ENCODE assay signal across 18 cellular contexts in genomic region chr7:150431839-150432658, GRCh38. TPM values are rescaled to one million over a fixed set of nuclear protein-coding genes. Genes with fewer than 3 reads are reported as not detected.
DNase-seq lines count a peak whose midpoint lies in the region; ATAC-seq and TF ChIP-seq lines count a peak whose summit lies in the region.
"Had no signal": no experiment of that assay in that cellular context is flagged by ENCODE, and none has a peak within 500 bp of the region (broad histone marks: within the 10 kb centered on the region; RNA-seq: fewer than 3 reads in every experiment).

No MANE protein-coding gene starts in this region.

- no peak overlapping the region for H2BK20ac ChIP-seq in IMR-90 (ENCODE audit: low read depth, low read length)

- H3K9me3 ChIP-seq in IMR-90 (ENCODE audit: control insufficient read depth, insufficient read depth, low read length) (no peaks in the 10 kb centered on the region), esophagus squamous epithelium (no peaks in the 10 kb centered on the region)
- H3K9me3 ChIP-seq: Peyer's patch had no signal

- H3K9me1 ChIP-seq in IMR-90 (ENCODE audit: insufficient read depth, low read length): no peaks in the 10 kb centered on the region

- dilution Hi-C loops in IMR-90 (cut with HindIII; ENCODE audit: low sequenced_read_pairs, unreplicated experiment): no loop called here

- POLR2A ChIA-PET in IMR-90 (lab: Charles Lee; ENCODE audit: unreplicated experiment): no interaction called here
- POLR2A ChIA-PET in naive thymus-derived CD8-positive, alpha-beta T cell (lab: Charles Lee): interaction anchor here (1.1 kb wide), 1 partner anchor 382 kb away, joined by 3 read pairs; no protein-coding TSS in a partner anchor

- no peak for TF ChIP-seq RAD21 in IMR-90 (IDR thresholded peaks at IDR 0.05; ENCODE audit: low read length)

- in situ Hi-C loops in IMR-90 (cut with MboI; ENCODE audit: low sequenced_read_pairs): no loop called here

- no peaks in the 10 kb centered on the region for H3K27me3 Mint-ChIP-seq in activated naive CD4-positive, alpha-beta T cell treated with anti-CD3 and anti-CD28 coated beads for 36 hours (ENCODE audit: low read depth)
- H3K27me3 Mint-ChIP-seq in osteocyte (ENCODE audit: unreplicated experiment): peaks cover 2% of the 10 kb centered on the region
- no peaks in the 10 kb centered on the region for H3K27me3 Mint-ChIP-seq in naive thymus-derived CD8-positive, alpha-beta T cell

- H2BK120ac ChIP-seq in IMR-90 (ENCODE audit: low read depth, low read length): no peak overlapping the region

- no peaks in the 10 kb centered on the region for H3K36me3 Mint-ChIP-seq in activated naive CD4-positive, alpha-beta T cell treated with anti-CD3 and anti-CD28 coated beads for 36 hours (ENCODE audit: low read depth)
- no peaks in the 10 kb centered on the region for H3K36me3 Mint-ChIP-seq in osteocyte (ENCODE audit: unreplicated experiment)
- no peaks in the 10 kb centered on the region for H3K36me3 Mint-ChIP-seq in naive thymus-derived CD8-positive, alpha-beta T cell
- H3K36me3 Mint-ChIP-seq: CD8-positive, alpha-beta T cell had no signal

- ATAC-seq in IMR-90 (ENCODE audit: low read depth) (no peak), HG02884 (IDR thresholded peaks at IDR 0.05; ENCODE audit: unreplicated experiment) (no peak)
- no peak for ATAC-seq in naive thymus-derived CD8-positive, alpha-beta T cell
- ATAC-seq: CD8-positive, alpha-beta T cell had no signal

- TF ChIP-seq POLR2A in IMR-90 (IDR thresholded peaks at IDR 0.05; ENCODE audit: low read depth, low read length): no peak
- no peak for TF ChIP-seq POLR2A in esophagus squamous epithelium (IDR thresholded peaks at IDR 0.05)

- no peak for TF ChIP-seq CTCF in IMR-90 (conservative IDR thresholded peaks at IDR 0.05; ENCODE audit: low read depth, low read length)
- TF ChIP-seq CTCF in coronary artery (IDR thresholded peaks at IDR 0.05): no peak
- no peak for TF ChIP-seq CTCF in osteocyte (IDR thresholded peaks at IDR 0.05)
- TF ChIP-seq CTCF in esophagus squamous epithelium (IDR thresholded peaks at IDR 0.05): no peak

- H3K56ac ChIP-seq in IMR-90 (ENCODE audit: extremely low read depth, insufficient read depth, low read length): no peak overlapping the region

- H3K4ac ChIP-seq in IMR-90 (ENCODE audit: low read depth, low read length): no peak overlapping the region

- no peak overlapping the region for H2BK15ac ChIP-seq in IMR-90 (ENCODE audit: low read depth, low read length)

- H3K27me3 ChIP-seq in IMR-90 (ENCODE audit: control insufficient read depth, insufficient read depth, low read length): no peaks in the 10 kb centered on the region
- peaks cover 0 to 7% (median 0%) of the 10 kb centered on the region in 4 donors for H3K27me3 ChIP-seq in esophagus squamous epithelium
- H3K27me3 ChIP-seq: Peyer's patch had no signal

- peak overlapping the region; percentile 35 for H3K18ac ChIP-seq in IMR-90 (ENCODE audit: low read depth, low read length)

- no peak overlapping the region for H2AK9ac ChIP-seq in IMR-90 (replicated peaks; ENCODE audit: low read depth, low read length, poor library complexity)

- no peak overlapping the region for H3K9ac ChIP-seq in IMR-90 (ENCODE audit: low read depth, low read length)

- H2BK5ac ChIP-seq in IMR-90 (ENCODE audit: low read depth, low read length, poor library complexity, severe bottlenecking): no peak overlapping the region

- no peak overlapping the region for H3K27ac Mint-ChIP-seq in activated naive CD4-positive, alpha-beta T cell treated with anti-CD3 and anti-CD28 coated beads for 36 hours
- no peak overlapping the region for H3K27ac Mint-ChIP-seq in osteocyte (ENCODE audit: unreplicated experiment)
- H3K27ac Mint-ChIP-seq in naive thymus-derived CD8-positive, alpha-beta T cell: peak overlapping the region in 3 of 10 donors; percentile 28 to 76 (median 51)
- H3K27ac Mint-ChIP-seq: CD8-positive, alpha-beta T cell; HFFc6 had no signal

- no peak overlapping the region for H3K14ac ChIP-seq in IMR-90 (replicated peaks; ENCODE audit: low read depth, low read length)

- no peak overlapping the region for H3K4me3 Mint-ChIP-seq in activated naive CD4-positive, alpha-beta T cell treated with anti-CD3 and anti-CD28 coated beads for 36 hours
- H3K4me3 Mint-ChIP-seq in osteocyte (ENCODE audit: unreplicated experiment): no peak overlapping the region
- H3K4me3 Mint-ChIP-seq in naive thymus-derived CD8-positive, alpha-beta T cell: peak overlapping the region in 1 of 10 donors; percentile 17
- H3K4me3 Mint-ChIP-seq: CD8-positive, alpha-beta T cell; HFFc6 had no signal

- no peak overlapping the region for H3K27ac ChIP-seq in IMR-90 (ENCODE audit: insufficient read depth, low read length)
- H3K27ac ChIP-seq in coronary artery: no peak overlapping the region
- H3K27ac ChIP-seq in esophagus squamous epithelium: no peak overlapping the region

- no TSS peak for BruUV-seq in IMR-90 (replicated peaks; lab: Mats Ljungman, UMichigan)

- no peak overlapping the region for H3K4me2 ChIP-seq in IMR-90 (ENCODE audit: low read depth, low read length)

- no peaks in the 10 kb centered on the region for H3K36me3 ChIP-seq in IMR-90 (ENCODE audit: control insufficient read depth, insufficient read depth, low read length)
- no peaks in the 10 kb centered on the region for H3K36me3 ChIP-seq in esophagus squamous epithelium
- H3K36me3 ChIP-seq: Peyer's patch had no signal

- no peak overlapping the region for H4K8ac ChIP-seq in IMR-90 (ENCODE audit: low read depth in 2 of 2, low read length in 2 of 2)

- DNase-seq in activated naive CD4-positive, alpha-beta T cell treated with anti-CD3 and anti-CD28 coated beads for 36 hours: peak; percentile 1
- no peak for DNase-seq in activated naive CD4-positive, alpha-beta T cell treated with Interleukin-2 at 50 U/mL for 16 hours
- DNase-seq in IMR-90 (no peak), coronary artery (ENCODE audit: low spot score) (peak; percentile 36), osteocyte (ENCODE audit: extremely low spot score, unreplicated experiment) (peak; percentile 11), esophagus squamous epithelium (lab: John Stamatoyannopoulos, UW) (no peak)
- no peak for DNase-seq in naive thymus-derived CD8-positive, alpha-beta T cell
- DNase-seq: HFFc6, MV-4-11, NCI-H1436, NCI-H2029 treated with DMSO at 0.1 percent for 48 hours, NCI-H82, Right ventricle myocardium superior had no signal

- no peak overlapping the region for H2AFZ ChIP-seq in IMR-90 (replicated peaks; ENCODE audit: low read length, poor library complexity)

- no peak overlapping the region for H3K23ac ChIP-seq in IMR-90 (ENCODE audit: low read depth, low read length)

- intact Hi-C loops in activated naive CD4-positive, alpha-beta T cell treated with anti-CD3 and anti-CD28 coated beads for 36 hours (cut with micrococcal nuclease): no loop called here
- intact Hi-C loops in IMR-90 (cut with micrococcal nuclease): no loop called here
- intact Hi-C loops in esophagus squamous epithelium (cut with DNase I): no loop called here

- no peak overlapping the region for H4K5ac ChIP-seq in IMR-90 (ENCODE audit: low read depth, low read length)

- H3K4me1 Mint-ChIP-seq in activated naive CD4-positive, alpha-beta T cell treated with anti-CD3 and anti-CD28 coated beads for 36 hours (ENCODE audit: low read depth): peaks cover 8% of the 10 kb centered on the region
- H3K4me1 Mint-ChIP-seq in osteocyte (ENCODE audit: unreplicated experiment): peaks cover 21% of the 10 kb centered on the region
- peaks cover 6 to 62% (median 12%) of the 10 kb centered on the region in 4 donors for H3K4me1 Mint-ChIP-seq in naive thymus-derived CD8-positive, alpha-beta T cell

- CTCF ChIA-PET in activated naive CD4-positive, alpha-beta T cell treated with anti-CD3 and anti-CD28 coated beads for 36 hours (lab: Charles Lee): interaction anchor here (0.7 kb wide), 1 partner anchor 11 kb away, joined by 3 read pairs; no protein-coding TSS in a partner anchor
- CTCF ChIA-PET in IMR-90 (lab: Yijun Ruan, JAX): interaction anchor here (1.0 kb wide), 1 partner anchor 586 kb away, joined by 4 read pairs; no protein-coding TSS in a partner anchor

- no peaks in the 10 kb centered on the region for H4K20me1 ChIP-seq in IMR-90 (ENCODE audit: insufficient read depth, low read length)

- no peaks in the 10 kb centered on the region for H3K9me3 Mint-ChIP-seq in activated naive CD4-positive, alpha-beta T cell treated with anti-CD3 and anti-CD28 coated beads for 36 hours
- H3K9me3 Mint-ChIP-seq in osteocyte (ENCODE audit: unreplicated experiment): no peaks in the 10 kb centered on the region
- H3K9me3 Mint-ChIP-seq in naive thymus-derived CD8-positive, alpha-beta T cell: no peaks in the 10 kb centered on the region
- H3K9me3 Mint-ChIP-seq: CD8-positive, alpha-beta T cell; HFFc6 had no signal

- no peaks in the 10 kb centered on the region for H3K79me1 ChIP-seq in IMR-90 (ENCODE audit: low read depth in 1 of 2, low read length in 2 of 2)

- no peak overlapping the region for H2AK5ac ChIP-seq in IMR-90 (ENCODE audit: low read depth, low read length)

- 70% methylated on average over 2 of the region's 7 CpGs; no CpG with 5 or more reads in 1 of the 2 experiments for WGBS in IMR-90 (ENCODE audit: extremely low coverage in 2 of 2, insufficient read length in 1 of 2), 2 experiments
- 78 to 83% methylated on average over 7 of the region's 7 CpGs for WGBS in esophagus squamous epithelium, 2 donors

- H3K4me3 ChIP-seq in IMR-90 (ENCODE audit: insufficient read depth, low read depth, low read length): no peak overlapping the region
- no peak overlapping the region for H3K4me3 ChIP-seq in coronary artery
- no peak overlapping the region for H3K4me3 ChIP-seq in esophagus squamous epithelium
- H3K4me3 ChIP-seq: Peyer's patch had no signal

- H4K91ac ChIP-seq in IMR-90 (ENCODE audit: insufficient read depth, low read depth, low read length): no peak overlapping the region

- H3K4me1 ChIP-seq in IMR-90 (ENCODE audit: control insufficient read depth, insufficient read depth, low read length) (peaks cover 21% of the 10 kb centered on the region), esophagus squamous epithelium (peaks cover 9 to 11% (median 10%) of the 10 kb centered on the region in 3 donors)

RNA-seq across cellular contexts. Expression of gene GIMAP8, which starts 18.4 kb away (rescaled TPM):
- total RNA-seq in activated naive CD4-positive, alpha-beta T cell treated with anti-CD3 and anti-CD28 coated beads for 36 hours: 1 to 10 TPM; 9.1 to 9.7 TPM
- total RNA-seq in IMR-90 (2012; rRNA removed) (not detected in 2 replicates), osteocyte (not detected in 2 replicates), esophagus squamous epithelium (10 to 100 TPM in 1 of 4 donors, 1 to 10 TPM in 1, under 1 TPM in 2; 0.38 to 12.2 (median 2.4) TPM)
- polyA plus RNA-seq in IMR-90 (2012; rRNA removed): not detected in 2 replicates
- not detected in 2 replicates for polyA plus RNA-seq in IMR-90 (2012; cell fraction: cytosol; rRNA removed)
- not detected in 2 replicates for polyA plus RNA-seq in IMR-90 (2012; cell fraction: nucleus; rRNA removed; ENCODE audit: low replicate concordance)
- total RNA-seq in naive thymus-derived CD8-positive, alpha-beta T cell: 10 to 100 TPM; 66.8 to 68.0 TPM
- polyA plus RNA-seq in naive thymus-derived CD8-positive, alpha-beta T cell: 10 to 100 TPM; 18.9 to 38.9 (median 25.9) TPM
- total RNA-seq: Daoy, H1, HFFc6 had no signal
- polyA plus RNA-seq: H1 had no signal

RNA-seq across cellular contexts. Expression of gene ZNF775, which starts 52.9 kb away (rescaled TPM):
- 1 to 10 TPM; 4.5 to 5.2 TPM for total RNA-seq in activated naive CD4-positive, alpha-beta T cell treated with anti-CD3 and anti-CD28 coated beads for 36 hours
- 1.4 TPM in 2 replicates for total RNA-seq in IMR-90 (2012; rRNA removed)
- polyA plus RNA-seq in IMR-90 (2012; rRNA removed): 2.6 and 4.0 TPM in 2 replicates
- 2.1 and 5.8 TPM in 2 replicates for polyA plus RNA-seq in IMR-90 (2012; cell fraction: cytosol; rRNA removed)
- 2.2 and 7.1 TPM in 2 replicates for polyA plus RNA-seq in IMR-90 (2012; cell fraction: nucleus; rRNA removed; ENCODE audit: low replicate concordance)
- 5.9 and 8.0 TPM in 2 replicates for total RNA-seq in osteocyte
- total RNA-seq in esophagus squamous epithelium: 1 to 10 TPM; 1.2 to 2.3 (median 1.8) TPM
- 1 to 10 TPM; 5.6 to 5.9 TPM for total RNA-seq in naive thymus-derived CD8-positive, alpha-beta T cell
- polyA plus RNA-seq in naive thymus-derived CD8-positive, alpha-beta T cell: 1 to 10 TPM; 1.5 to 7.6 (median 3.1) TPM

Comparison
In these comparisons a context has a peak if more than half of its experiments do, and no peak if none do; other contexts are left out.
1. DNase-seq: peak in activated naive CD4-positive, alpha-beta T cell treated with anti-CD3 and anti-CD28 coated beads for 36 hours (single experiment), coronary artery (single experiment) and osteocyte (single experiment); none in activated naive CD4-positive, alpha-beta T cell treated with Interleukin-2 at 50 U/mL for 16 hours (single experiment), IMR-90 (single experiment), esophagus squamous epithelium (single experiment) and naive thymus-derived CD8-positive, alpha-beta T cell (0 of 10).
2. RNA of gene GIMAP8, which starts 18.4 kb away (total RNA-seq): 66.8 to 68.0 TPM in naive thymus-derived CD8-positive, alpha-beta T cell; 9.1 to 9.7 TPM in activated naive CD4-positive, alpha-beta T cell treated with anti-CD3 and anti-CD28 coated beads for 36 hours, 0.38 to 12.2 TPM in esophagus squamous epithelium, not detected in IMR-90 and not detected in osteocyte; every median in the first group is over 4 times any median in the second.